Comparison of ENCODE assay signal across 6 cellular contexts in the genomic region with DNA sequence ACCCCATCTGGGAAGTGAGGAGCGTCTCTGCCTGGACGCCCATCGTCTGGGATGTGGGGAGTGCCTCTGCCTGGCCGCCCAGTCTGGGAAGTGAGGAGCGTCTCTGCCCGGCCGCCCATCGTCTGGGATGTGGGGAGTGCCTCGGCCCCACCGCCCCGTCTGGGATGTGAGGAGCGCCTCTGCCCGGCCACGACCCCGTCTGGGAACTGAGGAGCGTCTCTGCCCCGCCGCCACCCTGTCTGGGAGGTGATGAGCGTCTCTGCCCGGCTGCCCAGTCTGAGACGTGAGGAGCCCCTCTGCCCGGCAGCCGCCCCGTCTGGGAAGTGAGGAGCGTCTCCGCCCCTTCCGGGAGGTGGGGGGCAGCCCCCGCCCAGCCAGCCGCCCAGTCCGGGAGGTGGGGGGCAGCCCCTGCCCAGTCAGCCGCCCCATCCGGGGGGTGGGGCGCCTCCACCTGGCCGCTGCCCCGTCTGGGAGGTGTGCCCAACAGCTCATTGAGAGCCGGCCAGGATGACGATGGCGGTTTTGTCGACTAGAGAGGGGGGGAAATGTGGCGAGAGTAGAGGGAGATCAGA.
A peak's percentile ranks its signal among the peaks of the same experiment; 100 is the strongest.
DNase-seq lines count a peak whose midpoint lies in the region; ATAC-seq, FAIRE-seq and TF ChIP-seq lines count a peak whose summit lies in the region.
"Not testable (repeated sequence)": the region's sequence is repeated elsewhere in the genome, so short reads cannot be mapped to it uniquely, and the experiment has no call there.

No MANE protein-coding gene starts in this region.

- not testable (repeated sequence) for H3K9ac ChIP-seq in kidney (ENCODE audit: low read length in 2 of 2)

- POLR2A ChIA-PET in HEK293 (lab: Yijun Ruan, JAX) = not testable (repeated sequence)

- DNase-seq in activated naive CD4-positive, alpha-beta T cell treated with anti-CD3 and anti-CD28 coated beads, Interleukin-2, amount 50 U/mL, for 72 hours (ENCODE audit: low spot score in 2 of 2); progenitor cell of endocrine pancreas (ENCODE audit: low spot score, unreplicated experiment): not testable (repeated sequence)
- peak; percentile 25 for DNase-seq in glutamatergic neuron
- DNase-seq in kidney = peak; percentile 71
- DNase-seq in thyroid gland = peak; percentile 8 to 18

- H3K27ac Mint-ChIP-seq in activated naive CD4-positive, alpha-beta T cell treated with anti-CD3 and anti-CD28 coated beads, Interleukin-2, amount 50 U/mL, for 72 hours = peak overlapping the region; percentile 53 to 67
- H3K27ac Mint-ChIP-seq in glutamatergic neuron (ENCODE audit: unreplicated experiment) (peak overlapping the region; percentile 98), progenitor cell of endocrine pancreas (peak overlapping the region; percentile 13)

- not testable (repeated sequence) for H3K9me3 Mint-ChIP-seq in activated naive CD4-positive, alpha-beta T cell treated with anti-CD3 and anti-CD28 coated beads, Interleukin-2, amount 50 U/mL, for 72 hours; glutamatergic neuron (ENCODE audit: unreplicated experiment); progenitor cell of endocrine pancreas (ENCODE audit: low read depth)

- CTCF ChIA-PET in HEK293 (lab: Yijun Ruan, JAX) = not testable (repeated sequence)

- not testable (repeated sequence) for H3K4me1 Mint-ChIP-seq in glutamatergic neuron (ENCODE audit: low read depth, unreplicated experiment); progenitor cell of endocrine pancreas (ENCODE audit: low read depth)

- intact Hi-C loops in kidney (cut with DNase I); thyroid gland (cut with DNase I): not testable (repeated sequence)

- not testable (repeated sequence) for H3K4me1 ChIP-seq in HEK293 (ENCODE audit: control insufficient read depth, insufficient read depth, low read length); kidney (ENCODE audit: control insufficient read depth in 1 of 2, insufficient read depth in 1 of 2, low read depth in 1 of 2, low read length in 2 of 2); thyroid gland

- H3K27me3 Mint-ChIP-seq in glutamatergic neuron (ENCODE audit: unreplicated experiment); progenitor cell of endocrine pancreas: not testable (repeated sequence)

- not testable (repeated sequence) for H3K4me3 Mint-ChIP-seq in glutamatergic neuron (ENCODE audit: unreplicated experiment); progenitor cell of endocrine pancreas (ENCODE audit: low read depth)

- not testable (repeated sequence) for FAIRE-seq in kidney (lab: Jason Lieb, UNC)

- H3K27ac ChIP-seq in HEK293 (ENCODE audit: extremely low read depth, low read depth, low read length); kidney (ENCODE audit: low read depth in 2 of 2, low read length in 2 of 2): not testable (repeated sequence)
- H3K27ac ChIP-seq in thyroid gland = peak overlapping the region in 1 of 3 donors; percentile 42

- TF ChIP-seq POLR2A in thyroid gland (IDR thresholded peaks at IDR 0.05) = peak in 1 of 2 donors; percentile 7

- H3K4me3 ChIP-seq in HEK293 (ENCODE audit: low read depth, low read length); kidney (ENCODE audit: low read length in 2 of 2); thyroid gland (replicated peaks in 1 of 3): not testable (repeated sequence)

- not testable (repeated sequence) for H3K9me3 ChIP-seq in HEK293 (ENCODE audit: control insufficient read depth, insufficient read depth, low read depth, low read length); kidney (ENCODE audit: control insufficient read depth in 1 of 2, low read length in 2 of 2); thyroid gland

- H3K27me3 ChIP-seq in thyroid gland = not testable (repeated sequence)

- H3K36me3 Mint-ChIP-seq in activated naive CD4-positive, alpha-beta T cell treated with anti-CD3 and anti-CD28 coated beads, Interleukin-2, amount 50 U/mL, for 72 hours; glutamatergic neuron (ENCODE audit: unreplicated experiment): not testable (repeated sequence)
- H3K36me3 Mint-ChIP-seq in progenitor cell of endocrine pancreas (ENCODE audit: insufficient read depth) = peaks cover 39% of the 10 kb centered on the region

- TF ChIP-seq CTCF in HEK293 (tag by site-specific recombination; IDR thresholded peaks at IDR 0.05); glutamatergic neuron (IDR thresholded peaks at IDR 0.05; ENCODE audit: partially characterized antibody, unreplicated experiment); kidney (IDR thresholded peaks at IDR 0.05; ENCODE audit: borderline replicate concordance, extremely low read depth, insufficient read depth); progenitor cell of endocrine pancreas (IDR thresholded peaks at IDR 0.05; ENCODE audit: unreplicated experiment); thyroid gland (IDR thresholded peaks at IDR 0.05): not testable (repeated sequence)

- ATAC-seq in activated naive CD4-positive, alpha-beta T cell treated with anti-CD3 and anti-CD28 coated beads, Interleukin-2, amount 50 U/mL, for 72 hours = not testable (repeated sequence)

- peaks cover 63 to 65% of the 10 kb centered on the region in 2 experiments for H3K36me3 ChIP-seq in HEK293 (ENCODE audit: control insufficient read depth in 2 of 2, insufficient read depth in 1 of 2, low read length in 2 of 2)
- not testable (repeated sequence) for H3K36me3 ChIP-seq in kidney (ENCODE audit: control insufficient read depth in 1 of 2, insufficient read depth in 2 of 2, low read length in 2 of 2); thyroid gland

- 71 to 85% methylated on average over 7 to 18 of the region's 40 CpGs for WGBS in thyroid gland, 2 donors

TF ChIP-seq in HEK293, 187 proteins besides CTCF, POLR2A, EP300 and RAD21:
- TF ChIP-seq KLF1 (tag by site-specific recombination; IDR thresholded peaks at IDR 0.05) = peak; percentile 92
TF ChIP-seq in HEK293: peak in this region for 1; not testable (repeated sequence) for 186.

Comparison
In these comparisons a context has a peak if more than half of its experiments do, and no peak if none do; other contexts are left out.
1. H3K27ac Mint-ChIP-seq: peak in every context shown above with its lines; median percentile 98 in glutamatergic neuron; 60 in activated naive CD4-positive, alpha-beta T cell treated with anti-CD3 and anti-CD28 coated beads, Interleukin-2, amount 50 U/mL, for 72 hours; 13 in progenitor cell of endocrine pancreas.